ENCODE assay signal across 10 cellular contexts in genomic region chr14:37591311-37591940, GRCh38. TPM values are rescaled to one million over a fixed set of nuclear protein-coding genes. Genes with fewer than 3 reads are reported as not detected.
DNase-seq lines count a peak whose midpoint lies in the region; ATAC-seq and TF ChIP-seq lines count a peak whose summit lies in the region.
"Had no signal": no experiment of that assay in that cellular context is flagged by ENCODE, and none has a peak within 500 bp of the region (broad histone marks: within the 10 kb centered on the region; RNA-seq: fewer than 3 reads in every experiment).

No MANE protein-coding gene starts in this region.

- H3K27me3 ChIP-seq in Peyer's patch, result peaks cover 0 to 41% of the 10 kb centered on the region in 2 donors

- no peaks in the 10 kb centered on the region for H3K36me3 ChIP-seq in Peyer's patch
- H3K36me3 ChIP-seq in urinary bladder (ENCODE audit: insufficient read depth), result no peaks in the 10 kb centered on the region

- 4% methylated on average over 45 of the region's 45 CpGs for WGBS in urinary bladder

- peaks cover 0 to 11% (median 0%) of the 10 kb centered on the region in 4 donors for H3K4me1 ChIP-seq in Peyer's patch
- H3K4me1 ChIP-seq in urinary bladder (ENCODE audit: insufficient read depth), result no peaks in the 10 kb centered on the region

- intact Hi-C loops in Right ventricle myocardium superior (cut with DNase I), result no loop called here
- intact Hi-C loops in Right ventricle myocardium inferior (cut with DNase I), result no loop called here

- peak overlapping the region in 3 of 4 donors; percentile 20 to 70 (median 54) for H3K4me3 ChIP-seq in Peyer's patch
- peak overlapping the region; percentile 40 for H3K4me3 ChIP-seq in urinary bladder (ENCODE audit: low read depth, low read length)

- peak overlapping the region in 3 of 4 donors; percentile 59 to 77 (median 73) for H3K27ac ChIP-seq in Peyer's patch
- peak overlapping the region; percentile 75 for H3K27ac ChIP-seq in urinary bladder (ENCODE audit: low read depth)

- DNase-seq in Right ventricle myocardium superior, result no peak
- DNase-seq in Right ventricle myocardium inferior (ENCODE audit: missing footprints), result no peak
- peak in 2 of 3 donors; percentile 57 to 71 for DNase-seq in Peyer's patch
- DNase-seq in left kidney (ENCODE audit: low read depth, low spot score), result peak; percentile 58
- no peak for DNase-seq in MV-4-11 (lab: John Stamatoyannopoulos, UW)
- DNase-seq: CD4-positive, CD25-positive, alpha-beta regulatory T cell; effector memory CD4-positive, alpha-beta T cell had no signal

- peak in 2 of 6 experiments; percentile 20 to 39 for TF ChIP-seq CTCF in Peyer's patch (IDR thresholded peaks at IDR 0.05)

- ATAC-seq in Right ventricle myocardium superior (ENCODE audit: poor library complexity) (peak; percentile 21), Right ventricle myocardium inferior (no peak), HG03439 (IDR thresholded peaks at IDR 0.05; ENCODE audit: unreplicated experiment) (no peak), GM21619 (IDR thresholded peaks at IDR 0.05; ENCODE audit: unreplicated experiment) (no peak)

- no peak for TF ChIP-seq POLR2A in Peyer's patch (IDR thresholded peaks at IDR 0.05)

- no peaks in the 10 kb centered on the region for H3K9me3 ChIP-seq in Peyer's patch

RNA-seq across cellular contexts. Expression of gene FOXA1, which starts 3.6 kb away (rescaled TPM):
- total RNA-seq in Right ventricle myocardium superior (not detected), Right ventricle myocardium inferior (not detected), Peyer's patch (10 to 100 TPM in 3 of 4 donors, 1 to 10 TPM in 1; 7.4 to 24.6 (median 21.4) TPM), urinary bladder (14.1 TPM)
- 8.8 TPM for polyA plus RNA-seq in urinary bladder
- polyA plus RNA-seq: CD4-positive, CD25-positive, alpha-beta regulatory T cell had no signal

RNA-seq across cellular contexts. Expression of gene TTC6, which starts 4.0 kb away (rescaled TPM):
- total RNA-seq in Right ventricle myocardium superior, result not detected
- total RNA-seq in Right ventricle myocardium inferior, result not detected
- 10 to 100 TPM in 1 of 4 donors, 1 to 10 TPM in 2, not detected in 1; 1.8 to 12.7 (median 3.6) TPM for total RNA-seq in Peyer's patch
- 7.1 TPM for total RNA-seq in urinary bladder
- polyA plus RNA-seq in urinary bladder, result 0.34 TPM
- total RNA-seq: CD4-positive, CD25-positive, alpha-beta regulatory T cell had no signal
- polyA plus RNA-seq: CD4-positive, CD25-positive, alpha-beta regulatory T cell had no signal

Comparison
In these comparisons a context has a peak if more than half of its experiments do, and no peak if none do; other contexts are left out.
1. DNase-seq: peak in Peyer's patch (2 of 3) and left kidney (single experiment); none in Right ventricle myocardium superior (single experiment), Right ventricle myocardium inferior (single experiment) and MV-4-11 (single experiment).